1 cellular context compared by ENCODE assay signal in the genomic region with DNA sequence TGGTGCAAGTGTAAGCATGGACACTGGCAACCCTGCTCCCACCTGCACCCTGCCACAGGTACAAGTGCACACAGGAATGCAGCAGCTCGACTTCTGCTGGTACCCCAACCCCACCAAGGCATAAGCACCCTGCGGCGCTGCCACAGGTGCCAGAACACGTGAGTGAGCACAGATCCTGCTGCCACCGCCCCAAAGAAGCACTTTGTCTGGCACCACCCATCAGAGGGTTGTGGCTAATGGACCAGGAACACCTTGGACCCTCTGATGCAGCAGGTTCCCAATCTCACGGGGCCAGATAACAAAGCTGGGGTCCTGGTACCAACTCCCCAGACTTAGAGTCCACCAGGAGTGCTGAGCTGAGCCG.
TF ChIP-seq lines count a peak whose summit lies in the region.

No MANE protein-coding gene starts in this region.

TF ChIP-seq in SK-N-SH, 30 proteins besides CTCF, POLR2A, EP300 and RAD21 (continued from another document):
- TF ChIP-seq, protein P1, sequence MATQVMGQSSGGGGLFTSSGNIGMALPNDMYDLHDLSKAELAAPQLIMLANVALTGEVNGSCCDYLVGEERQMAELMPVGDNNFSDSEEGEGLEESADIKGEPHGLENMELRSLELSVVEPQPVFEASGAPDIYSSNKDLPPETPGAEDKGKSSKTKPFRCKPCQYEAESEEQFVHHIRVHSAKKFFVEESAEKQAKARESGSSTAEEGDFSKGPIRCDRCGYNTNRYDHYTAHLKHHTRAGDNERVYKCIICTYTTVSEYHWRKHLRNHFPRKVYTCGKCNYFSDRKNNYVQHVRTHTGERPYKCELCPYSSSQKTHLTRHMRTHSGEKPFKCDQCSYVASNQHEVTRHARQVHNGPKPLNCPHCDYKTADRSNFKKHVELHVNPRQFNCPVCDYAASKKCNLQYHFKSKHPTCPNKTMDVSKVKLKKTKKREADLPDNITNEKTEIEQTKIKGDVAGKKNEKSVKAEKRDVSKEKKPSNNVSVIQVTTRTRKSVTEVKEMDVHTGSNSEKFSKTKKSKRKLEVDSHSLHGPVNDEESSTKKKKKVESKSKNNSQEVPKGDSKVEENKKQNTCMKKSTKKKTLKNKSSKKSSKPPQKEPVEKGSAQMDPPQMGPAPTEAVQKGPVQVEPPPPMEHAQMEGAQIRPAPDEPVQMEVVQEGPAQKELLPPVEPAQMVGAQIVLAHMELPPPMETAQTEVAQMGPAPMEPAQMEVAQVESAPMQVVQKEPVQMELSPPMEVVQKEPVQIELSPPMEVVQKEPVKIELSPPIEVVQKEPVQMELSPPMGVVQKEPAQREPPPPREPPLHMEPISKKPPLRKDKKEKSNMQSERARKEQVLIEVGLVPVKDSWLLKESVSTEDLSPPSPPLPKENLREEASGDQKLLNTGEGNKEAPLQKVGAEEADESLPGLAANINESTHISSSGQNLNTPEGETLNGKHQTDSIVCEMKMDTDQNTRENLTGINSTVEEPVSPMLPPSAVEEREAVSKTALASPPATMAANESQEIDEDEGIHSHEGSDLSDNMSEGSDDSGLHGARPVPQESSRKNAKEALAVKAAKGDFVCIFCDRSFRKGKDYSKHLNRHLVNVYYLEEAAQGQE (IDR thresholded peaks at IDR 0.05; ENCODE audit: low read depth, low read length) = no peak
- TF ChIP-seq TEAD4 (IDR thresholded peaks at IDR 0.05; ENCODE audit: borderline replicate concordance, insufficient read depth) (no peak), TAF1 (IDR thresholded peaks at IDR 0.05; ENCODE audit: borderline replicate concordance, low read depth, low read length) (no peak), MEF2A (IDR thresholded peaks at IDR 0.05; ENCODE audit: borderline replicate concordance, low read depth) (no peak), SIN3A (IDR thresholded peaks at IDR 0.05; ENCODE audit: borderline replicate concordance, low read depth, low read length) (no peak), RXRA (IDR thresholded peaks at IDR 0.05; ENCODE audit: borderline replicate concordance, low read depth) (no peak)
- TF ChIP-seq, protein P2, sequence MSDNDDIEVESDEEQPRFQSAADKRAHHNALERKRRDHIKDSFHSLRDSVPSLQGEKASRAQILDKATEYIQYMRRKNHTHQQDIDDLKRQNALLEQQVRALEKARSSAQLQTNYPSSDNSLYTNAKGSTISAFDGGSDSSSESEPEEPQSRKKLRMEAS (IDR thresholded peaks at IDR 0.05; ENCODE audit: low read depth) = no peak
